13 cellular contexts compared by ENCODE assay signal in the genomic region with DNA sequence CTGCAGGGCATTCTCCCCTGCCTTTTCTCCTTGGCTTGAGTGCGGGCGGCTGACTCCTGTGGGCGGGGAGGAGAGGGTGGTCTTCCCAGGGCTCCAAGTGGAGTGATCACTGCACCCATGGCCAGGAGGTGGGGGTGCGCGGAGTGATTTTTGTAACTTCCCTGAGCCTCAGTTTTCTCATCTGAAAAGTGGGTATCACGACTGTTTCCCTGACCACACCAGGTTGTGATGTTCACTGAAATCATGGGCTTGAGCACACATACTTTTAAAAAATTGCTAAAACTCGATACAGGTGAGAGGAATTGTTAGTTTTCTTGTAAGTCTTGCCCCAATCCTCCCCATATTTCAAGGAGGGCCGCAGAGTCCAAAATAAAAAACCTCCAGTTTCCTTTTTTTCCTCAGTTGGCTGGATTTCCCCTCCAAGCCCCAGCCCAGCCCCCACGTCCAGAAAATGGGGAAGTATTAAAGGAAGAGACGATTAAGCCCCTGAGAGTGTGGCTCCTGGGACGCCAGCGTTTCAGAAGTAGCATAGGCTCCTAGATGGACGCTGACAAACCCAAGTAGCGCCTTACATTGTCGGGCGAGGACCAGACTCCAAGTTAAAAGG. TPM values are rescaled to one million over a fixed set of nuclear protein-coding genes. Genes with fewer than 3 reads are reported as not detected.
DNase-seq lines count a peak whose midpoint lies in the region; ATAC-seq and TF ChIP-seq lines count a peak whose summit lies in the region.
"Had no signal": no experiment of that assay in that cellular context is flagged by ENCODE, and none has a peak within 500 bp of the region (broad histone marks: within the 10 kb centered on the region; RNA-seq: fewer than 3 reads in every experiment).

No MANE protein-coding gene starts in this region.

- peak overlapping the region; percentile 81 for H3K27ac Mint-ChIP-seq in stimulated activated naive B cell treated with anti-CD40 and anti-IgM and Interleukin-4, amounts not matched to agents 10 μg/mL and 1 μg/mL and 100 μg/mL, for 72 hours
- H3K27ac Mint-ChIP-seq: CD8-positive, alpha-beta T cell had no signal

- H3K4me3 ChIP-seq in ascending aorta: peak overlapping the region; percentile 39 to 50
- peak overlapping the region; percentile 43 for H3K4me3 ChIP-seq in kidney epithelial cell (ENCODE audit: low read depth, low read length)

- no peak overlapping the region for H3K27ac ChIP-seq in ascending aorta
- H3K27ac ChIP-seq: neutrophil had no signal

- H3K36me3 Mint-ChIP-seq in stimulated activated naive B cell treated with anti-CD40 and anti-IgM and Interleukin-4, amounts not matched to agents 10 μg/mL and 1 μg/mL and 100 μg/mL, for 72 hours: no peaks in the 10 kb centered on the region
- H3K36me3 Mint-ChIP-seq: CD8-positive, alpha-beta T cell had no signal

- intact Hi-C loops in ascending aorta (cut with DNase I): no loop called here

- H3K9me3 ChIP-seq in ascending aorta: no peaks in the 10 kb centered on the region
- H3K9me3 ChIP-seq: neutrophil had no signal

- peaks cover 31% of the 10 kb centered on the region for H3K27me3 ChIP-seq in ascending aorta
- H3K27me3 ChIP-seq in kidney epithelial cell (ENCODE audit: control insufficient read depth, insufficient read depth, low read length): peaks cover 12% of the 10 kb centered on the region

- no peaks in the 10 kb centered on the region for H3K9me3 Mint-ChIP-seq in stimulated activated naive B cell treated with anti-CD40 and anti-IgM and Interleukin-4, amounts not matched to agents 10 μg/mL and 1 μg/mL and 100 μg/mL, for 72 hours
- H3K9me3 Mint-ChIP-seq: CD8-positive, alpha-beta T cell had no signal

- no peaks in the 10 kb centered on the region for H3K36me3 ChIP-seq in ascending aorta
- H3K36me3 ChIP-seq in kidney epithelial cell (ENCODE audit: control insufficient read depth, insufficient read depth, low read length): no peaks in the 10 kb centered on the region
- H3K36me3 ChIP-seq: neutrophil had no signal

- TF ChIP-seq CTCF in GM10266 (IDR thresholded peaks at IDR 0.05; ENCODE audit: control insufficient read depth, insufficient read depth, low read depth, missing control alignments) (no peak), ascending aorta (IDR thresholded peaks at IDR 0.05) (no peak), kidney epithelial cell (IDR thresholded peaks at IDR 0.05; ENCODE audit: insufficient read depth, low read length, poor library complexity, severe bottlenecking) (no peak)

- peaks cover 4 to 8% of the 10 kb centered on the region in 2 donors for H3K4me1 Mint-ChIP-seq in stimulated activated naive B cell treated with anti-CD40 and anti-IgM and Interleukin-4, amounts not matched to agents 10 μg/mL and 1 μg/mL and 100 μg/mL, for 72 hours

- peaks cover 74 to 90% of the 10 kb centered on the region in 2 donors for H3K27me3 Mint-ChIP-seq in stimulated activated naive B cell treated with anti-CD40 and anti-IgM and Interleukin-4, amounts not matched to agents 10 μg/mL and 1 μg/mL and 100 μg/mL, for 72 hours

- peaks cover 11 to 15% of the 10 kb centered on the region in 2 donors for H3K4me1 ChIP-seq in ascending aorta

- peak overlapping the region; percentile 14 to 60 for H3K4me3 Mint-ChIP-seq in stimulated activated naive B cell treated with anti-CD40 and anti-IgM and Interleukin-4, amounts not matched to agents 10 μg/mL and 1 μg/mL and 100 μg/mL, for 72 hours
- H3K4me3 Mint-ChIP-seq: CD8-positive, alpha-beta T cell had no signal

- no peak for ATAC-seq in stimulated activated naive B cell treated with anti-CD40 and anti-IgM and Interleukin-4, amounts not matched to agents 10 μg/mL and 1 μg/mL and 100 μg/mL, for 72 hours (replicated peaks)
- ATAC-seq in HG02852 (IDR thresholded peaks at IDR 0.05; ENCODE audit: unreplicated experiment) (no peak), HG03097 (IDR thresholded peaks at IDR 0.05; ENCODE audit: low FRiP score, unreplicated experiment) (no peak)
- ATAC-seq: CD8-positive, alpha-beta T cell had no signal

- DNase-seq in GM10266 (ENCODE audit: extremely low spot score): peak; percentile 43
- DNase-seq in ascending aorta (ENCODE audit: low spot score in 2 of 2): peak in 1 of 2 donors; percentile 39
- no peak for DNase-seq in kidney epithelial cell (ENCODE audit: low read depth)
- no peak for DNase-seq in stimulated activated naive B cell treated with anti-CD40 and anti-IgM and Interleukin-4, amounts not matched to agents 10 μg/mL and 1 μg/mL and 100 μg/mL, for 72 hours
- no peak for DNase-seq in NCI-H510A (lab: John Stamatoyannopoulos, UW)
- DNase-seq: activated CD4-positive, alpha-beta T cell treated with anti-CD3 and anti-CD28 coated beads, Interleukin-2, amount 50 U/mL, for 4 hours; CD8-positive, alpha-beta T cell; KG1; left ventricle myocardium superior; NCI-H526 treated with DMSO at 0.1 percent for 48 hours had no signal

RNA-seq across cellular contexts. Expression of a gene that starts 6.7 kb away (rescaled TPM):
- total RNA-seq in ascending aorta: not detected
- total RNA-seq in kidney epithelial cell: 4.1 and 6.1 TPM in 2 replicates
- total RNA-seq: CD8-positive, alpha-beta T cell had no signal
